ENCODE assay signal across 1 cellular context in genomic region chr7:90262438-90262837, GRCh38.
TF ChIP-seq lines count a peak whose summit lies in the region.

No MANE protein-coding gene starts in this region.

TF ChIP-seq in liver, 16 proteins besides CTCF, POLR2A, EP300 and RAD21 (continued from another document):
- no peak for TF ChIP-seq ZBTB33 (IDR thresholded peaks at IDR 0.05)
- no peak for TF ChIP-seq FOXA1 (IDR thresholded peaks at IDR 0.05)
- no peak for TF ChIP-seq EGR1 (IDR thresholded peaks at IDR 0.05; ENCODE audit: low read depth in 2 of 2)
- TF ChIP-seq TAF1 (conservative IDR thresholded peaks at IDR 0.05), result no peak
- TF ChIP-seq FOXA2 (IDR thresholded peaks at IDR 0.05), result no peak
- TF ChIP-seq SP1 (IDR thresholded peaks at IDR 0.05), result no peak
